ENCODE assay signal across 24 cellular contexts in genomic region chr2:103788346-103788745, GRCh38.
DNase-seq lines count a peak whose midpoint lies in the region; ATAC-seq and TF ChIP-seq lines count a peak whose summit lies in the region.
"Had no signal": no experiment of that assay in that cellular context is flagged by ENCODE, and none has a peak within 500 bp of the region (broad histone marks: within the 10 kb centered on the region; RNA-seq: fewer than 3 reads in every experiment).

No MANE protein-coding gene starts in this region.

- H3K27ac ChIP-seq in right cardiac atrium (ENCODE audit: low read length) (no peak overlapping the region), tibial artery (no peak overlapping the region)
- H3K27ac ChIP-seq: adrenal gland, BLaER1, psoas muscle, SK-N-MC, thoracic aorta had no signal

- in situ Hi-C loops in astrocyte of the cerebellum (cut with HindIII; ENCODE audit: low sequenced_read_pairs), result no loop called here

- intact Hi-C loops in right cardiac atrium (cut with DNase I) (no loop called here), tibial artery (cut with DNase I; ENCODE audit: low total_unique reads) (no loop called here)

- TF ChIP-seq CTCF in astrocyte of the cerebellum (IDR thresholded peaks at IDR 0.05; ENCODE audit: low read depth, low read length, missing control alignments) (no peak), tibial artery (IDR thresholded peaks at IDR 0.05) (no peak)

- no peaks in the 10 kb centered on the region for H3K36me3 ChIP-seq in tibial artery
- H3K36me3 ChIP-seq: adrenal gland, BLaER1, thoracic aorta had no signal

- H3K9me3 ChIP-seq in right cardiac atrium (ENCODE audit: control insufficient read depth, low read length), result no peaks in the 10 kb centered on the region
- no peaks in the 10 kb centered on the region for H3K9me3 ChIP-seq in tibial artery
- H3K9me3 ChIP-seq: adrenal gland, BLaER1, psoas muscle, thoracic aorta had no signal

- ATAC-seq in right cardiac atrium (no peak), HG03565 (IDR thresholded peaks at IDR 0.05; ENCODE audit: unreplicated experiment) (no peak)
- ATAC-seq: activated T-cell treated with anti-CD3 and anti-CD28 coated beads, Interleukin-2, amount 50 U/mL, for 72 hours; psoas muscle had no signal

- DNase-seq in NCI-H748 (lab: John Stamatoyannopoulos, UW; ENCODE audit: unreplicated experiment) (peak; percentile 52), NCI-H748 treated with DMSO at 0.1 percent for 48 hours (lab: John Stamatoyannopoulos, UW) (no peak), astrocyte of the cerebellum (ENCODE audit: low read depth) (peak; percentile 9), medulla oblongata (ENCODE audit: extremely low spot score) (peak; percentile 11), right cardiac atrium (no peak), tibial artery (no peak), islet precursor cell (no peak)
- DNase-seq: activated CD4-positive, alpha-beta T cell treated with anti-CD3 and anti-CD28 coated beads, Interleukin-2, amount 50 U/mL, for 4 hours; activated CD4-positive, CD25-positive, alpha-beta regulatory T cell; activated naive CD4-positive, alpha-beta T cell treated with anti-CD3 and anti-CD28 coated beads for 36 hours; activated T-cell treated with anti-CD3 and anti-CD28 coated beads, Interleukin-2, amount 50 U/mL, for 72 hours; adrenal gland; DMS79; effector CD8-positive, alpha-beta T cell; GF-D8; KBM-7; NCI-H146; NCI-H526 treated with DMSO at 0.1 percent for 48 hours; psoas muscle had no signal

- WGBS in right cardiac atrium, result 30% methylated on average over 5 of the region's 5 CpGs

- H3K4me3 ChIP-seq in astrocyte of the cerebellum (ENCODE audit: low read depth, low read length) (no peak overlapping the region), right cardiac atrium (ENCODE audit: low read length) (no peak overlapping the region), tibial artery (no peak overlapping the region)
- H3K4me3 ChIP-seq: adrenal gland, BLaER1, lung, psoas muscle, SK-N-MC, thoracic aorta had no signal

- no peaks in the 10 kb centered on the region for H3K27me3 ChIP-seq in right cardiac atrium (ENCODE audit: control insufficient read depth, insufficient read depth)
- no peaks in the 10 kb centered on the region for H3K27me3 ChIP-seq in tibial artery
- H3K27me3 ChIP-seq: adrenal gland, BLaER1 had no signal

- H3K4me1 ChIP-seq in right cardiac atrium (ENCODE audit: control insufficient read depth, insufficient read depth, low read length) (no peaks in the 10 kb centered on the region), tibial artery (peaks cover 0 to 10% (median 9%) of the 10 kb centered on the region in 4 donors)
- H3K4me1 ChIP-seq: adrenal gland, BLaER1, psoas muscle had no signal

Comparison
In these comparisons a context has a peak if more than half of its experiments do, and no peak if none do; other contexts are left out.
1. DNase-seq: peak in NCI-H748 (single experiment), astrocyte of the cerebellum (single experiment) and medulla oblongata (single experiment); none in NCI-H748 treated with DMSO at 0.1 percent for 48 hours (single experiment), right cardiac atrium (0 of 3), tibial artery (0 of 2) and islet precursor cell (single experiment).